Comparison of ENCODE assay signal across 16 cellular contexts in the genomic region with DNA sequence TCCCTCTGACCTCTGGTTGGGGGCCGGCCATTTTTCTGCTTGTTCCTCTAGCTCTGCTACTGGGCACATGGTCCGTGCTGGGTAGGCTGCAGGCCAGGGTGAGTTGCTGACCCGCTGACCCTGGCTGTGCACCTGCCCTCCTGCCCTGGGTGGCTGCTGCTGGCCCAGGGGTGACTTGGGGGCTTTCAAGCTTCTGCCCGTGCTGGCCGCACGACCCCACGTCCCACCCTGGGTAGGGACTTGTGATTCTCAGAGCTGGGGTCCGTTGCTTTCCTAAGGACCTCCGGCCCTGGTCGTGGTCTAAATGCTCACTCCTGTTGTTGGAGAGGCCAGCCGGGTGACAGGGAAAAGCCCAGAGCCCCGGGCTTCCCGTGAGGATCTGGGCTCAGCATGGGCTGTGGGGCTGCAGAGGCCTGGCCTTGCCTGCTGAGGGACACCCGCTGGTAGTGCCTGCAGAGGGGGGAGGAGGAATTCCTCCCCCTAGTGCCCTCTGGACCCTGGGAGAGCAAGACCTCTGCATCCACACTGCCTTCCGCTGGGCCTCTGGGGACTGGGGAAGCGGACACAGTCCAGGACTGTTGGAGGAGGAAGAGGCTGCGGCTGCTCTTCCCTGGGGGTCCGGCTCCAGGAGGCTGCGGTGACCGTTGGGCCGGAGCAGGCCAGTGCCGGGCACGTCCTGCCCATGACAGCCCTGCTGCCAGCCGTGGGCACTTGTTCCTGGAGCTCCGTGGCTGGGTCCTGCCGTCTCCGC. TPM values are rescaled to one million over a fixed set of nuclear protein-coding genes. Genes with fewer than 3 reads are reported as not detected.
A peak's percentile ranks its signal among the peaks of the same experiment; 100 is the strongest.
DNase-seq lines count a peak whose midpoint lies in the region; ATAC-seq and TF ChIP-seq lines count a peak whose summit lies in the region.
"Had no signal": no experiment of that assay in that cellular context is flagged by ENCODE, and none has a peak within 500 bp of the region (broad histone marks: within the 10 kb centered on the region; RNA-seq: fewer than 3 reads in every experiment).

No MANE protein-coding gene starts in this region.

- H3F3A ChIP-seq in smooth muscle cell (ENCODE audit: low read depth), result no peaks in the 10 kb centered on the region

- H4K20me1 ChIP-seq in DND-41 (ENCODE audit: insufficient read depth, low read length) (no peaks in the 10 kb centered on the region), smooth muscle cell (ENCODE audit: low read depth) (no peaks in the 10 kb centered on the region)

- no peaks in the 10 kb centered on the region for H3K27me3 ChIP-seq in DND-41 (ENCODE audit: insufficient read depth, low read length, poor library complexity)
- no peaks in the 10 kb centered on the region for H3K27me3 ChIP-seq in HUES48 (ENCODE audit: control insufficient read depth, insufficient read depth, low read length)
- no peaks in the 10 kb centered on the region for H3K27me3 ChIP-seq in smooth muscle cell (ENCODE audit: low read depth)

- H3K27ac ChIP-seq in DND-41 (ENCODE audit: low read length) (no peak overlapping the region), HUES48 (ENCODE audit: low read depth, low read length) (peak overlapping the region; percentile 61), smooth muscle cell (ENCODE audit: low read depth) (no peak overlapping the region)
- H3K27ac ChIP-seq: thoracic aorta had no signal

- H3K9me3 Mint-ChIP-seq in osteocyte (ENCODE audit: unreplicated experiment) (no peaks in the 10 kb centered on the region), progenitor cell of endocrine pancreas (ENCODE audit: low read depth) (no peaks in the 10 kb centered on the region)
- H3K9me3 Mint-ChIP-seq: activated naive CD8-positive, alpha-beta T cell treated with anti-CD3 and anti-CD28 coated beads, Interleukin-2, amount 10 ng/mL, durations not matched to agents 7 days and 5 days; CD4-positive, alpha-beta memory T cell had no signal

- H3K27me3 Mint-ChIP-seq in osteocyte (ENCODE audit: unreplicated experiment) (no peaks in the 10 kb centered on the region), progenitor cell of endocrine pancreas (peaks cover 2% of the 10 kb centered on the region)
- H3K27me3 Mint-ChIP-seq: activated naive CD8-positive, alpha-beta T cell treated with anti-CD3 and anti-CD28 coated beads, Interleukin-2, amount 10 ng/mL, durations not matched to agents 7 days and 5 days; CD4-positive, alpha-beta memory T cell had no signal

- ATAC-seq in DND-41 (ENCODE audit: insufficient read depth, low read depth) (no peak), left ventricle myocardium superior (peak; percentile 36)

- WGBS in smooth muscle cell (ENCODE audit: low lambda C conversion rate), result 83% methylated on average over 27 of the region's 27 CpGs

- H2AFZ ChIP-seq in DND-41 (ENCODE audit: low read depth, low read length) (no peak overlapping the region), smooth muscle cell (ENCODE audit: low read depth) (no peak overlapping the region)

- no peaks in the 10 kb centered on the region for H3K9me3 ChIP-seq in DND-41 (ENCODE audit: insufficient read depth, low read length, severe bottlenecking)
- H3K9me3 ChIP-seq in HUES48 (ENCODE audit: control insufficient read depth, insufficient read depth, low read length), result no peaks in the 10 kb centered on the region
- no peaks in the 10 kb centered on the region for H3K9me3 ChIP-seq in smooth muscle cell (replicated peaks; ENCODE audit: low read depth)
- H3K9me3 ChIP-seq: thoracic aorta had no signal

- H3K27ac Mint-ChIP-seq in osteocyte (ENCODE audit: unreplicated experiment) (no peak overlapping the region), progenitor cell of endocrine pancreas (no peak overlapping the region)

- H3K36me3 ChIP-seq in DND-41 (ENCODE audit: insufficient read depth, low read length) (no peaks in the 10 kb centered on the region; the same call in 1 of the 2 replicates), HUES48 (ENCODE audit: control insufficient read depth, insufficient read depth, low read length) (no peaks in the 10 kb centered on the region), smooth muscle cell (ENCODE audit: low read depth) (no peaks in the 10 kb centered on the region)
- H3K36me3 ChIP-seq: thoracic aorta had no signal

- H3K79me2 ChIP-seq in DND-41 (ENCODE audit: insufficient read depth, low read length), result no peaks in the 10 kb centered on the region
- H3K79me2 ChIP-seq in smooth muscle cell (ENCODE audit: low read depth), result no peaks in the 10 kb centered on the region

- H3K36me3 Mint-ChIP-seq in osteocyte (ENCODE audit: unreplicated experiment) (no peaks in the 10 kb centered on the region), progenitor cell of endocrine pancreas (ENCODE audit: insufficient read depth) (no peaks in the 10 kb centered on the region)
- H3K36me3 Mint-ChIP-seq: activated naive CD8-positive, alpha-beta T cell treated with anti-CD3 and anti-CD28 coated beads, Interleukin-2, amount 10 ng/mL, durations not matched to agents 7 days and 5 days; CD4-positive, alpha-beta memory T cell had no signal

- DNase-seq in DND-41, result peak; percentile 3
- no peak for DNase-seq in left ventricle myocardium superior
- peak; percentile 81 for DNase-seq in osteocyte (ENCODE audit: extremely low spot score, unreplicated experiment)
- DNase-seq in NCI-H146 treated with DMSO at 0.1 percent for 48 hours (lab: John Stamatoyannopoulos, UW; ENCODE audit: unreplicated experiment), result no peak
- DNase-seq in NCI-H1048 (lab: John Stamatoyannopoulos, UW), result no peak
- no peak for DNase-seq in progenitor cell of endocrine pancreas (ENCODE audit: low spot score, unreplicated experiment)
- no peak for DNase-seq in smooth muscle cell (lab: John Stamatoyannopoulos, UW; ENCODE audit: unreplicated experiment)
- DNase-seq: activated naive CD8-positive, alpha-beta T cell treated with anti-CD3 and anti-CD28 coated beads, Interleukin-2, amount 10 ng/mL, durations not matched to agents 7 days and 5 days; central memory CD4-positive, alpha-beta T cell; GDM1; IMR-90; stimulated activated CD4-positive, alpha-beta T cell treated with anti-CD3 and anti-CD28 coated beads, Interleukin-2, amount 100 ng/mL, for 24 hours had no signal

- H3K4me2 ChIP-seq in DND-41 (ENCODE audit: insufficient read depth, low read length) (no peak overlapping the region), smooth muscle cell (no peak overlapping the region)

- TF ChIP-seq CTCF in DND-41 (IDR thresholded peaks at IDR 0.05; ENCODE audit: borderline replicate concordance, extremely low read depth, low read length, poor library complexity, severe bottlenecking) (no peak), osteocyte (IDR thresholded peaks at IDR 0.05) (no peak), progenitor cell of endocrine pancreas (IDR thresholded peaks at IDR 0.05; ENCODE audit: unreplicated experiment) (no peak), smooth muscle cell (IDR thresholded peaks at IDR 0.05; ENCODE audit: borderline replicate concordance, insufficient read depth, poor library complexity, severe bottlenecking) (no peak)

- H3K4me3 ChIP-seq in DND-41 (ENCODE audit: low read depth in 1 of 2, low read length in 2 of 2), result no peak overlapping the region
- no peak overlapping the region for H3K4me3 ChIP-seq in HUES48 (ENCODE audit: low read depth, low read length)
- no peak overlapping the region for H3K4me3 ChIP-seq in smooth muscle cell
- H3K4me3 ChIP-seq: thoracic aorta had no signal

- peaks cover 7% of the 10 kb centered on the region for H3K4me1 Mint-ChIP-seq in osteocyte (ENCODE audit: unreplicated experiment)
- H3K4me1 Mint-ChIP-seq in progenitor cell of endocrine pancreas (ENCODE audit: low read depth), result no peaks in the 10 kb centered on the region

- H3K4me1 ChIP-seq in DND-41 (ENCODE audit: insufficient read depth, low read length) (no peaks in the 10 kb centered on the region), HUES48 (ENCODE audit: control insufficient read depth, insufficient read depth, low read length) (peaks cover 11% of the 10 kb centered on the region), smooth muscle cell (ENCODE audit: low read depth) (peaks cover 25% of the 10 kb centered on the region)

- intact Hi-C loops in left ventricle myocardium superior (cut with micrococcal nuclease), result no loop called here

- H3K4me3 Mint-ChIP-seq in osteocyte (ENCODE audit: unreplicated experiment), result no peak overlapping the region
- H3K4me3 Mint-ChIP-seq in progenitor cell of endocrine pancreas (ENCODE audit: low read depth), result no peak overlapping the region
- H3K4me3 Mint-ChIP-seq: activated naive CD8-positive, alpha-beta T cell treated with anti-CD3 and anti-CD28 coated beads, Interleukin-2, amount 10 ng/mL, durations not matched to agents 7 days and 5 days had no signal

- H3K9ac ChIP-seq in DND-41 (ENCODE audit: low read depth, low read length), result no peak overlapping the region
- no peak overlapping the region for H3K9ac ChIP-seq in HUES48 (ENCODE audit: low read depth, low read length)
- H3K9ac ChIP-seq in smooth muscle cell (ENCODE audit: low read depth), result no peak overlapping the region

RNA-seq across cellular contexts. Expression of a gene that starts 6.3 kb away (rescaled TPM):
- total RNA-seq in left ventricle myocardium superior (not detected), osteocyte (0.48 TPM in 1 of 2 replicates, not detected in the other), progenitor cell of endocrine pancreas (0.51 and 0.84 TPM in 2 replicates), smooth muscle cell (not detected in 2 replicates)
- 0.34 TPM in 2 replicates for polyA plus RNA-seq in smooth muscle cell
- total RNA-seq: IMR-90 had no signal
- polyA plus RNA-seq: keratinocyte had no signal

RNA-seq across cellular contexts. Expression of a gene that starts 35.9 kb away (rescaled TPM):
- total RNA-seq in left ventricle myocardium superior (19.2 TPM), osteocyte (32.5 and 36.8 TPM in 2 replicates), progenitor cell of endocrine pancreas (28.8 and 34.8 TPM in 2 replicates), smooth muscle cell (3.7 and 7.0 TPM in 2 replicates)
- 18.7 and 20.7 TPM in 2 replicates for polyA plus RNA-seq in smooth muscle cell

RNA-seq across cellular contexts. Expression of a gene that starts 38.6 kb away (rescaled TPM):
- 0.52 TPM for total RNA-seq in left ventricle myocardium superior
- total RNA-seq in osteocyte, result not detected in 2 replicates
- 1.3 and 1.4 TPM in 2 replicates for total RNA-seq in progenitor cell of endocrine pancreas
- not detected in 2 replicates for total RNA-seq in smooth muscle cell
- polyA plus RNA-seq in smooth muscle cell, result 0.10 TPM in 1 of 2 replicates, not detected in the other
- total RNA-seq: IMR-90 had no signal
- polyA plus RNA-seq: IMR-90, keratinocyte had no signal

Comparison
In these comparisons a context has a peak if more than half of its experiments do, and no peak if none do; other contexts are left out.
1. DNase-seq: peak in DND-41 (single experiment) and osteocyte (single experiment); none in left ventricle myocardium superior (single experiment), NCI-H146 treated with DMSO at 0.1 percent for 48 hours (single experiment), NCI-H1048 (single experiment), progenitor cell of endocrine pancreas (single experiment) and smooth muscle cell (single experiment).